ENCODE assay signal across 1 cellular context in genomic region chr2:17830053-17831034, GRCh38.
A peak's percentile ranks its signal among the peaks of the same experiment; 100 is the strongest.
TF ChIP-seq lines count a peak whose summit lies in the region.

No MANE protein-coding gene starts in this region.

TF ChIP-seq in K562, 482 proteins besides CTCF, POLR2A, EP300 and RAD21 (continues in another document):
- TF ChIP-seq XRCC4 (IDR thresholded peaks at IDR 0.05; ENCODE audit: extremely low read depth, insufficient read depth, insufficient read length) (no peak), TARDBP (IDR thresholded peaks at IDR 0.05) (no peak), CHD4 (IDR thresholded peaks at IDR 0.05; ENCODE audit: insufficient read depth, insufficient replicate concordance, low read depth, low read length, poor library complexity, severe bottlenecking) (no peak), SAFB (IDR thresholded peaks at IDR 0.05; ENCODE audit: borderline replicate concordance, low read depth, low read length) (no peak), ZNF780A (CRISPR knock-in tag; IDR thresholded peaks at IDR 0.05) (no peak), SMC3 (conservative IDR thresholded peaks at IDR 0.05; ENCODE audit: insufficient read depth, low read depth, low read length) (peak; percentile 42; the same call in 1 of the 2 replicates), MGA (IDR thresholded peaks at IDR 0.05) (peak; percentile 25; the same call in 1 of the 2 replicates), ZNF239 (CRISPR knock-in tag; IDR thresholded peaks at IDR 0.05) (no peak), CBX2 (IDR thresholded peaks at IDR 0.05; ENCODE audit: insufficient read depth, low read length, poor library complexity, severe bottlenecking) (no peak), PKNOX1 (IDR thresholded peaks at IDR 0.05) (no peak), SMAD4 (CRISPR knock-in tag; conservative IDR thresholded peaks at IDR 0.05) (no peak), L3MBTL2 (IDR thresholded peaks at IDR 0.05) (peak; percentile 74), HNRNPLL (IDR thresholded peaks at IDR 0.05; ENCODE audit: low read depth, low read length, poor library complexity, severe bottlenecking) (no peak), ZNF324 (CRISPR knock-in tag; IDR thresholded peaks at IDR 0.05) (no peak), ZNF561 (CRISPR knock-in tag; conservative IDR thresholded peaks at IDR 0.05) (no peak), NR2F6 (CRISPR knock-in tag; IDR thresholded peaks at IDR 0.05) (no peak), SMARCA4 (IDR thresholded peaks at IDR 0.05) (no peak), HOXB6 (CRISPR knock-in tag; IDR thresholded peaks at IDR 0.05; ENCODE audit: borderline replicate concordance) (no peak), NRF1 (conservative IDR thresholded peaks at IDR 0.05 in 1 of 2, IDR thresholded peaks at IDR 0.05 in 1 of 2) (peak; percentile 34 to 57; a peak in 2 of 4 replicates), ZNF764 (CRISPR knock-in tag; IDR thresholded peaks at IDR 0.05; ENCODE audit: low read depth) (no peak), PTTG1 (tag; IDR thresholded peaks at IDR 0.05; ENCODE audit: low read depth) (no peak), CTBP1 (IDR thresholded peaks at IDR 0.05; ENCODE audit: borderline replicate concordance) (peak; percentile 35; the same call in 1 of the 2 replicates), NR4A1 (CRISPR knock-in tag; IDR thresholded peaks at IDR 0.05) (peak; percentile 11; the same call in 1 of the 2 replicates), NR4A1 (tag; IDR thresholded peaks at IDR 0.05) (no peak), PML (IDR thresholded peaks at IDR 0.05; ENCODE audit: low read length) (no peak), IFI16 (CRISPR knock-in tag; IDR thresholded peaks at IDR 0.05) (no peak), E2F1 (CRISPR knock-in tag; IDR thresholded peaks at IDR 0.05) (0 out of 2 replicates have a peak, but pooled peaks have one; percentile 37), FUS (optimal IDR thresholded peaks at IDR 0.05; ENCODE audit: low read depth, low read length) (no peak), SRSF1 (IDR thresholded peaks at IDR 0.05; ENCODE audit: low read depth, low read length) (no peak), BHLHE40 (IDR thresholded peaks at IDR 0.05; ENCODE audit: low read length) (no peak), TAF1 (IDR thresholded peaks at IDR 0.05; ENCODE audit: control insufficient read depth, extremely low read depth, insufficient read depth, low read length, severe bottlenecking) (no peak), FOXK1 (CRISPR knock-in tag; IDR thresholded peaks at IDR 0.05; ENCODE audit: borderline replicate concordance) (no peak), MEIS2 (IDR thresholded peaks at IDR 0.05; ENCODE audit: partially characterized antibody) (no peak), STAG1 (CRISPR knock-in tag; IDR thresholded peaks at IDR 0.05; ENCODE audit: borderline replicate concordance) (no peak; the same call in 1 of the 2 replicates), CREM (IDR thresholded peaks at IDR 0.05; ENCODE audit: low read depth) (no peak), PHTF2 (CRISPR knock-in tag; IDR thresholded peaks at IDR 0.05) (no peak), TEAD2 (tag; IDR thresholded peaks at IDR 0.05) (no peak), ZFX (CRISPR knock-in tag; IDR thresholded peaks at IDR 0.05) (no peak)
- TF ChIP-seq, protein P1, sequence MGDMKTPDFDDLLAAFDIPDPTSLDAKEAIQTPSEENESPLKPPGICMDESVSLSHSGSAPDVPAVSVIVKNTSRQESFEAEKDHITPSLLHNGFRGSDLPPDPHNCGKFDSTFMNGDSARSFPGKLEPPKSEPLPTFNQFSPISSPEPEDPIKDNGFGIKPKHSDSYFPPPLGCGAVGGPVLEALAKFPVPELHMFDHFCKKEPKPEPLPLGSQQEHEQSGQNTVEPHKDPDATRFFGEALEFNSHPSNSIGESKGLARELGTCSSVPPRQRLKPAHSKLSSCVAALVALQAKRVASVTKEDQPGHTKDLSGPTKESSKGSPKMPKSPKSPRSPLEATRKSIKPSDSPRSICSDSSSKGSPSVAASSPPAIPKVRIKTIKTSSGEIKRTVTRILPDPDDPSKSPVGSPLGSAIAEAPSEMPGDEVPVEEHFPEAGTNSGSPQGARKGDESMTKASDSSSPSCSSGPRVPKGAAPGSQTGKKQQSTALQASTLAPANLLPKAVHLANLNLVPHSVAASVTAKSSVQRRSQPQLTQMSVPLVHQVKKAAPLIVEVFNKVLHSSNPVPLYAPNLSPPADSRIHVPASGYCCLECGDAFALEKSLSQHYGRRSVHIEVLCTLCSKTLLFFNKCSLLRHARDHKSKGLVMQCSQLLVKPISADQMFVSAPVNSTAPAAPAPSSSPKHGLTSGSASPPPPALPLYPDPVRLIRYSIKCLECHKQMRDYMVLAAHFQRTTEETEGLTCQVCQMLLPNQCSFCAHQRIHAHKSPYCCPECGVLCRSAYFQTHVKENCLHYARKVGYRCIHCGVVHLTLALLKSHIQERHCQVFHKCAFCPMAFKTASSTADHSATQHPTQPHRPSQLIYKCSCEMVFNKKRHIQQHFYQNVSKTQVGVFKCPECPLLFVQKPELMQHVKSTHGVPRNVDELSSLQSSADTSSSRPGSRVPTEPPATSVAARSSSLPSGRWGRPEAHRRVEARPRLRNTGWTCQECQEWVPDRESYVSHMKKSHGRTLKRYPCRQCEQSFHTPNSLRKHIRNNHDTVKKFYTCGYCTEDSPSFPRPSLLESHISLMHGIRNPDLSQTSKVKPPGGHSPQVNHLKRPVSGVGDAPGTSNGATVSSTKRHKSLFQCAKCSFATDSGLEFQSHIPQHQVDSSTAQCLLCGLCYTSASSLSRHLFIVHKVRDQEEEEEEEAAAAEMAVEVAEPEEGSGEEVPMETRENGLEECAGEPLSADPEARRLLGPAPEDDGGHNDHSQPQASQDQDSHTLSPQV (IDR thresholded peaks at IDR 0.05), result no peak
- TF ChIP-seq, protein P2, sequence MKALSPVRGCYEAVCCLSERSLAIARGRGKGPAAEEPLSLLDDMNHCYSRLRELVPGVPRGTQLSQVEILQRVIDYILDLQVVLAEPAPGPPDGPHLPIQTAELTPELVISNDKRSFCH (CRISPR knock-in tag; IDR thresholded peaks at IDR 0.05), result no peak
- TF ChIP-seq, protein P2 (tag; IDR thresholded peaks at IDR 0.05), result no peak
- TF ChIP-seq, protein P3, sequence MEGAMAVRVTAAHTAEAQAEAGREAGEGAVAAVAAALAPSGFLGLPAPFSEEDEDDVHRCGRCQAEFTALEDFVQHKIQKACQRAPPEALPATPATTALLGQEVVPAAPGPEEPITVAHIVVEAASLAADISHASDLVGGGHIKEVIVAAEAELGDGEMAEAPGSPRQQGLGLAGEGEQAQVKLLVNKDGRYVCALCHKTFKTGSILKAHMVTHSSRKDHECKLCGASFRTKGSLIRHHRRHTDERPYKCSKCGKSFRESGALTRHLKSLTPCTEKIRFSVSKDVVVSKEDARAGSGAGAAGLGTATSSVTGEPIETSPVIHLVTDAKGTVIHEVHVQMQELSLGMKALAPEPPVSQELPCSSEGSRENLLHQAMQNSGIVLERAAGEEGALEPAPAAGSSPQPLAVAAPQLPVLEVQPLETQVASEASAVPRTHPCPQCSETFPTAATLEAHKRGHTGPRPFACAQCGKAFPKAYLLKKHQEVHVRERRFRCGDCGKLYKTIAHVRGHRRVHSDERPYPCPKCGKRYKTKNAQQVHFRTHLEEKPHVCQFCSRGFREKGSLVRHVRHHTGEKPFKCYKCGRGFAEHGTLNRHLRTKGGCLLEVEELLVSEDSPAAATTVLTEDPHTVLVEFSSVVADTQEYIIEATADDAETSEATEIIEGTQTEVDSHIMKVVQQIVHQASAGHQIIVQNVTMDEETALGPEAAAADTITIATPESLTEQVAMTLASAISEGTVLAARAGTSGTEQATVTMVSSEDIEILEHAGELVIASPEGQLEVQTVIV (CRISPR knock-in tag; IDR thresholded peaks at IDR 0.05; ENCODE audit: borderline replicate concordance), result no peak
